Comparison of ENCODE assay signal across 9 cellular contexts in the genomic region with DNA sequence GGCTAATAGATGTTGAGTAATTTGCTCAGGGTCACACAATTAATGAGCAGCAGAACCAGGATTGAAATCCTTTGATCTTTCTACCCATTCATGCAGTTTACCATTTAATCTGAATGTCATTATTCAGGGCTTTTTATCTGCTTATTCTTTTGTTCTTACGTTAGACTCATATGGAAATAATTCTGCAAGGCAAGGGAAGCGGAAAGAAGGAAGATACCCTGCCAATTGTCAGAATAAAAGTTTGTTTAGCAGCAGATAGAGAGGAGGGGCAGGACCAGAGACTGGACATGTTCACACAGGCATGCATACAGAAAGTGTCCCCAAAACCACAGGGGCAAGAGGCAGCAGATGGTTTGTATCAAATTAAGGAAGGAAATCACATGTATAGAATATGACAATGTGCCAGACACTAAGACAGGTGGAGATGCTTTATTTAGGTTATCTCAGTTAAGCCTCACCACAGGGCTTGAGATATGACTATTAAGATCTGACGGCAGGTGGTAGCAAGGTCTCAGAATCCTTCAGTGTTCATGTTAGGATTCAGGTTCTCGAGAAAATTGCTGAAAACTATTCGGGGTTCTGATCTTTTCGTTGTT. TPM values are rescaled to one million over a fixed set of nuclear protein-coding genes. Genes with fewer than 3 reads are reported as not detected.
DNase-seq lines count a peak whose midpoint lies in the region; ATAC-seq and TF ChIP-seq lines count a peak whose summit lies in the region.
"Had no signal": no experiment of that assay in that cellular context is flagged by ENCODE, and none has a peak within 500 bp of the region (broad histone marks: within the 10 kb centered on the region; RNA-seq: fewer than 3 reads in every experiment).

No MANE protein-coding gene starts in this region.

- TF ChIP-seq CTCF in nephron progenitor cell (IDR thresholded peaks at IDR 0.05) (no peak), colonic mucosa (IDR thresholded peaks at IDR 0.05) (no peak)

- no peaks in the 10 kb centered on the region for H3K9me3 ChIP-seq in HAP-1
- H3K9me3 ChIP-seq in colonic mucosa: no peaks in the 10 kb centered on the region

- H3K9ac ChIP-seq in colonic mucosa (ENCODE audit: low read depth in 2 of 2, low read length in 2 of 2): no peak overlapping the region

- H3K36me3 ChIP-seq in HAP-1 (replicated peaks) (0 out of 2 replicates have a peak, but pooled peaks cover 2% of the 10 kb centered on the region), colonic mucosa (no peaks in the 10 kb centered on the region)

- H3K27ac Mint-ChIP-seq in nephron progenitor cell: peak overlapping the region; percentile 6

- peaks cover 3% of the 10 kb centered on the region for H3K27me3 Mint-ChIP-seq in nephron progenitor cell (ENCODE audit: low read depth, poor library complexity)

- H3K27me3 ChIP-seq in HAP-1 (ENCODE audit: low read depth) (no peaks in the 10 kb centered on the region), colonic mucosa (no peaks in the 10 kb centered on the region)

- peaks cover 16% of the 10 kb centered on the region for H3K9me3 Mint-ChIP-seq in nephron progenitor cell

- intact Hi-C loops in colonic mucosa (cut with DNase I) (no loop called here), sciatic nerve (cut with DNase I) (no loop called here)

- H3K4me1 ChIP-seq in HAP-1 (no peaks in the 10 kb centered on the region), colonic mucosa (no peaks in the 10 kb centered on the region)
- H3K4me1 ChIP-seq: A549 had no signal

- H3K27ac ChIP-seq in colonic mucosa: no peak overlapping the region
- H3K27ac ChIP-seq: A549 had no signal

- DNase-seq in NCI-H2081 (lab: John Stamatoyannopoulos, UW) (peak; percentile 5 to 49), NCI-H2081 treated with DMSO at 0.1 percent for 48 hours (lab: John Stamatoyannopoulos, UW) (no peak), NCI-H1417 treated with DMSO at 0.1 percent for 48 hours (lab: John Stamatoyannopoulos, UW) (peak; percentile 40), nephron progenitor cell (no peak), HAP-1 (ENCODE audit: low spot score in 2 of 2) (no peak), colonic mucosa (no peak), sciatic nerve (ENCODE audit: low spot score) (no peak)

- H3K36me3 Mint-ChIP-seq in nephron progenitor cell (ENCODE audit: low read depth): peaks cover 46% of the 10 kb centered on the region

- H3K4me3 ChIP-seq in HAP-1 (no peak overlapping the region), colonic mucosa (no peak overlapping the region)
- H3K4me3 ChIP-seq: A549 had no signal

- peak; percentile 97 for ATAC-seq in HG02840 (IDR thresholded peaks at IDR 0.05; ENCODE audit: low FRiP score, unreplicated experiment)
- no peak for ATAC-seq in sciatic nerve
- ATAC-seq: A549 had no signal

- H3K4me1 Mint-ChIP-seq in nephron progenitor cell: no peaks in the 10 kb centered on the region

- H3K4me3 Mint-ChIP-seq in nephron progenitor cell: no peak overlapping the region

- in situ Hi-C loops in HAP-1 (cut with MboI; ENCODE audit: low sequenced_read_pairs): no loop called here

RNA-seq across cellular contexts. Expression of gene BRMS1L, which starts 29.8 kb away (rescaled TPM):
- total RNA-seq in colonic mucosa (1 to 10 TPM; 3.4 to 3.8 TPM), sciatic nerve (12.1 TPM)

RNA-seq across cellular contexts. Expression of gene RALGAPA1, which starts 46.9 kb away (rescaled TPM):
- total RNA-seq in colonic mucosa (10 to 100 TPM; 68.4 to 69.8 TPM), sciatic nerve (127 TPM)

Comparison
In these comparisons a context has a peak if more than half of its experiments do, and no peak if none do; other contexts are left out.
1. DNase-seq: peak in NCI-H2081 (2 of 2) and NCI-H1417 treated with DMSO at 0.1 percent for 48 hours (single experiment); none in NCI-H2081 treated with DMSO at 0.1 percent for 48 hours (single experiment), nephron progenitor cell (single experiment), HAP-1 (0 of 2), colonic mucosa (single experiment) and sciatic nerve (single experiment).